Comparison of ENCODE assay signal across 9 cellular contexts in the genomic region with DNA sequence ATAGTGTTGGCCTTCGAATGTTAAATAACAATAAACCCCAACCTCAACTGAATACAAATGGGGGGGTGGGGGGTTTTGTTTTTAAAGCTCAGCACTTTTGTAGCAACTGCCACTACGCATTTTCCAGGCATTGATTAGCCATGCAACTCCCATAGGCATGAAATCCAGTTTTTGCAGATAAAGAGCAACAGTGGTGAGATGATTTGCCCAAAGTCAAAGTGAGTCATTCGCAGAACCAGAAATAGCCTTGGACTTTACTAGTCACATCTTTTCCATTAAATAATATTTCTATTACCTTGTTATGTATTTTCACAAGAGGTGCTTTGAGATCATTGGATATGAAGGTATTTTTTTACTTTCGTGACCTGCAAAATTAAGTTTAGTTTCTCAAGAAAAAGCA. TPM values are rescaled to one million over a fixed set of nuclear protein-coding genes. Genes with fewer than 3 reads are reported as not detected.
DNase-seq lines count a peak whose midpoint lies in the region; ATAC-seq and TF ChIP-seq lines count a peak whose summit lies in the region.
"Had no signal": no experiment of that assay in that cellular context is flagged by ENCODE, and none has a peak within 500 bp of the region (broad histone marks: within the 10 kb centered on the region; RNA-seq: fewer than 3 reads in every experiment).

No MANE protein-coding gene starts in this region.

- intact Hi-C loops in left lung (cut with DNase I): loop anchor here in 1 of 2 donors (10.0 kb wide), 1 partner anchor 112 kb away; no protein-coding TSS in a partner anchor

- H3K9me3 Mint-ChIP-seq in activated naive CD4-positive, alpha-beta T cell treated with anti-CD3 and anti-CD28 coated beads, Interleukin-2, amount 10 ng/mL, durations not matched to agents 7 days and 5 days: no peaks in the 10 kb centered on the region
- H3K9me3 Mint-ChIP-seq in activated naive CD4-positive, alpha-beta T cell treated with anti-CD3 and anti-CD28 coated beads, Interleukin-2, amount 50 U/mL, for 72 hours: no peaks in the 10 kb centered on the region
- peaks cover 14% of the 10 kb centered on the region for H3K9me3 Mint-ChIP-seq in glutamatergic neuron (ENCODE audit: unreplicated experiment)

- peaks cover 4% of the 10 kb centered on the region for H3K27me3 Mint-ChIP-seq in activated naive CD4-positive, alpha-beta T cell treated with anti-CD3 and anti-CD28 coated beads, Interleukin-2, amount 10 ng/mL, durations not matched to agents 7 days and 5 days
- peaks cover 7% of the 10 kb centered on the region for H3K27me3 Mint-ChIP-seq in glutamatergic neuron (ENCODE audit: unreplicated experiment)

- H3K4me1 ChIP-seq in thoracic aorta (ENCODE audit: control insufficient read depth in 1 of 2, low read depth in 2 of 2) (peaks cover 9 to 12% of the 10 kb centered on the region in 2 donors), left lung (peaks cover 16 to 27% of the 10 kb centered on the region in 2 donors)

- peak overlapping the region; percentile 89 for H3K4me3 ChIP-seq in SK-N-MC
- peak overlapping the region; percentile 93 for H3K4me3 ChIP-seq in thoracic aorta
- no peak overlapping the region for H3K4me3 ChIP-seq in left lung

- H3K36me3 ChIP-seq in SK-N-MC (ENCODE audit: insufficient read depth, low read length) (no peaks in the 10 kb centered on the region), thoracic aorta (no peaks in the 10 kb centered on the region), left lung (no peaks in the 10 kb centered on the region)

- peak overlapping the region; percentile 78 for H3K9ac ChIP-seq in SK-N-MC (ENCODE audit: insufficient read length)

- CTCF ChIA-PET in activated naive CD4-positive, alpha-beta T cell treated with anti-CD3 and anti-CD28 coated beads, Interleukin-2, amount 10 ng/mL, durations not matched to agents 7 days and 5 days (lab: Charles Lee): interaction anchor here (0.6 to 2.7 kb wide), 4 partner anchors 116 to 280 kb away, joined by 3 to 11 read pairs (median 3); no protein-coding TSS in a partner anchor

- peaks cover 5% of the 10 kb centered on the region for H3K36me3 Mint-ChIP-seq in activated naive CD4-positive, alpha-beta T cell treated with anti-CD3 and anti-CD28 coated beads, Interleukin-2, amount 10 ng/mL, durations not matched to agents 7 days and 5 days
- H3K36me3 Mint-ChIP-seq in activated naive CD4-positive, alpha-beta T cell treated with anti-CD3 and anti-CD28 coated beads, Interleukin-2, amount 50 U/mL, for 72 hours: peaks cover 7 to 12% of the 10 kb centered on the region in 2 donors
- H3K36me3 Mint-ChIP-seq in glutamatergic neuron (ENCODE audit: unreplicated experiment): no peaks in the 10 kb centered on the region

- H3K27me3 ChIP-seq in thoracic aorta (replicated peaks; ENCODE audit: insufficient read depth) (no peaks in the 10 kb centered on the region), left lung (no peaks in the 10 kb centered on the region)
- H3K27me3 ChIP-seq: body of pancreas had no signal

- no peak for TF ChIP-seq CTCF in glutamatergic neuron (IDR thresholded peaks at IDR 0.05; ENCODE audit: partially characterized antibody, unreplicated experiment)
- no peak for TF ChIP-seq CTCF in thoracic aorta (IDR thresholded peaks at IDR 0.05)
- TF ChIP-seq CTCF in left lung (IDR thresholded peaks at IDR 0.05): no peak

- H3K27ac Mint-ChIP-seq in activated naive CD4-positive, alpha-beta T cell treated with anti-CD3 and anti-CD28 coated beads, Interleukin-2, amount 10 ng/mL, durations not matched to agents 7 days and 5 days: no peak overlapping the region
- no peak overlapping the region for H3K27ac Mint-ChIP-seq in activated naive CD4-positive, alpha-beta T cell treated with anti-CD3 and anti-CD28 coated beads, Interleukin-2, amount 50 U/mL, for 72 hours
- no peak overlapping the region for H3K27ac Mint-ChIP-seq in glutamatergic neuron (ENCODE audit: unreplicated experiment)

- no peak for DNase-seq in activated naive CD4-positive, alpha-beta T cell treated with anti-CD3 and anti-CD28 coated beads, Interleukin-2, amount 10 ng/mL, durations not matched to agents 7 days and 5 days
- no peak for DNase-seq in activated naive CD4-positive, alpha-beta T cell treated with anti-CD3 and anti-CD28 coated beads, Interleukin-2, amount 50 U/mL, for 72 hours (ENCODE audit: low spot score in 2 of 2)
- no peak for DNase-seq in SK-N-MC (ENCODE audit: low read depth, low spot score)
- DNase-seq in glutamatergic neuron: no peak
- DNase-seq in thoracic aorta (ENCODE audit: low spot score): no peak
- DNase-seq in left lung: no peak

- H3K9me3 ChIP-seq in SK-N-MC (ENCODE audit: low read depth, low read length): no peaks in the 10 kb centered on the region
- H3K9me3 ChIP-seq in thoracic aorta: no peaks in the 10 kb centered on the region
- no peaks in the 10 kb centered on the region for H3K9me3 ChIP-seq in left lung
- H3K9me3 ChIP-seq: body of pancreas had no signal

- peak overlapping the region; percentile 26 for H3K4me3 Mint-ChIP-seq in activated naive CD4-positive, alpha-beta T cell treated with anti-CD3 and anti-CD28 coated beads, Interleukin-2, amount 10 ng/mL, durations not matched to agents 7 days and 5 days
- peak overlapping the region; percentile 95 for H3K4me3 Mint-ChIP-seq in glutamatergic neuron (ENCODE audit: unreplicated experiment)

- H3K4me1 Mint-ChIP-seq in activated naive CD4-positive, alpha-beta T cell treated with anti-CD3 and anti-CD28 coated beads, Interleukin-2, amount 10 ng/mL, durations not matched to agents 7 days and 5 days: peaks cover 43% of the 10 kb centered on the region
- H3K4me1 Mint-ChIP-seq in glutamatergic neuron (ENCODE audit: low read depth, unreplicated experiment): peaks cover 11% of the 10 kb centered on the region

- ATAC-seq in activated naive CD4-positive, alpha-beta T cell treated with anti-CD3 and anti-CD28 coated beads, Interleukin-2, amount 50 U/mL, for 72 hours: no peak
- ATAC-seq in thoracic aorta (ENCODE audit: insufficient number of reproducible peaks, low FRiP score, low read depth) (no peak), GM21447 (IDR thresholded peaks at IDR 0.05; ENCODE audit: unreplicated experiment) (no peak), HG02759 (IDR thresholded peaks at IDR 0.05; ENCODE audit: unreplicated experiment) (no peak), left lung (no peak)
- ATAC-seq: body of pancreas had no signal

- H3K27ac ChIP-seq in SK-N-MC (no peak overlapping the region), thoracic aorta (no peak overlapping the region), left lung (no peak overlapping the region)

RNA-seq across cellular contexts. Expression of a gene that starts 1.7 kb away (rescaled TPM):
- total RNA-seq in activated naive CD4-positive, alpha-beta T cell treated with anti-CD3 and anti-CD28 coated beads, Interleukin-2, amount 50 U/mL, for 72 hours: 10 to 100 TPM; 53.0 to 54.6 TPM
- total RNA-seq in glutamatergic neuron (ENCODE audit: unreplicated experiment) (71.1 TPM), thoracic aorta (100 to 1,000 TPM in 1 of 2 donors, 10 to 100 TPM in 1; 62.3 to 104 TPM), left lung (10 to 100 TPM; 36.2 to 51.4 TPM)

Comparison
In these comparisons a context has a peak if more than half of its experiments do, and no peak if none do; other contexts are left out.
1. H3K4me3 ChIP-seq: peak in SK-N-MC (single experiment) and thoracic aorta (single experiment); none in left lung (0 of 2).